ENCODE assay signal across 21 cellular contexts in genomic region chr11:71198141-71198822, GRCh38. TPM values are rescaled to one million over a fixed set of nuclear protein-coding genes. Genes with fewer than 3 reads are reported as not detected.
DNase-seq lines count a peak whose midpoint lies in the region; ATAC-seq, FAIRE-seq and TF ChIP-seq lines count a peak whose summit lies in the region.
"Had no signal": no experiment of that assay in that cellular context is flagged by ENCODE, and none has a peak within 500 bp of the region (broad histone marks: within the 10 kb centered on the region; RNA-seq: fewer than 3 reads in every experiment).

No MANE protein-coding gene starts in this region.

- H3K4me3 ChIP-seq in A549 (no peak overlapping the region), IMR-90 (ENCODE audit: insufficient read depth, low read depth, low read length) (no peak overlapping the region), kidney (ENCODE audit: low read length in 2 of 2) (no peak overlapping the region), osteoblast (ENCODE audit: insufficient read depth, low read length) (no peak overlapping the region)
- H3K4me3 ChIP-seq: GM23248, HAP-1, K562 had no signal

- 94% methylated on average over 14 of the region's 17 CpGs for WGBS in A549 (ENCODE audit: missing lambda C conversion rate)
- 76% methylated on average over 3 of the region's 17 CpGs; no CpG with 5 or more reads in 1 of the 2 experiments for WGBS in IMR-90 (ENCODE audit: extremely low coverage in 2 of 2, insufficient read length in 1 of 2), 2 experiments

- no peak overlapping the region for H4K8ac ChIP-seq in IMR-90 (ENCODE audit: low read depth in 2 of 2, low read length in 2 of 2)

- no peak overlapping the region for H3K23ac ChIP-seq in IMR-90 (ENCODE audit: low read depth, low read length)

- H2AK5ac ChIP-seq in IMR-90 (ENCODE audit: low read depth, low read length) = peak overlapping the region; percentile 12; the same call in 1 of the 2 replicates

- H3K14ac ChIP-seq in IMR-90 (replicated peaks; ENCODE audit: low read depth, low read length) = 0 out of 2 replicates have a peak overlapping the region, but pooled peaks have one; percentile 19

- H2BK5ac ChIP-seq in IMR-90 (ENCODE audit: low read depth, low read length, poor library complexity, severe bottlenecking) = no peak overlapping the region

- H3K79me2 ChIP-seq in osteoblast (ENCODE audit: insufficient read depth, low read length) = no peaks in the 10 kb centered on the region

- no peak for TF ChIP-seq RAD21 in A549 (conservative IDR thresholded peaks at IDR 0.05 in 1 of 2, IDR thresholded peaks at IDR 0.05 in 1 of 2)
- no peak for TF ChIP-seq RAD21 in IMR-90 (IDR thresholded peaks at IDR 0.05; ENCODE audit: low read length)

- no peak for FAIRE-seq in A549 (lab: Jason Lieb, UNC)
- no peak for FAIRE-seq in kidney (lab: Jason Lieb, UNC)
- no peak for FAIRE-seq in RCC 7860 (lab: Jason Lieb, UNC)
- FAIRE-seq: A204.1, D721Med, GM12892, GM18507, K562 had no signal

- no peak overlapping the region; the same call in 2 of the 3 replicates for H2BK15ac ChIP-seq in IMR-90 (ENCODE audit: low read depth, low read length)

- H3K9me1 ChIP-seq in IMR-90 (ENCODE audit: insufficient read depth, low read length) = no peaks in the 10 kb centered on the region

- H3K36me3 ChIP-seq in IMR-90 (ENCODE audit: control insufficient read depth, insufficient read depth, low read length) (peaks cover 7% of the 10 kb centered on the region; the same call in 1 of the 2 replicates), kidney (ENCODE audit: control insufficient read depth in 1 of 2, insufficient read depth in 2 of 2, low read length in 2 of 2) (no peaks in the 10 kb centered on the region), osteoblast (ENCODE audit: insufficient read depth, low read length) (no peaks in the 10 kb centered on the region)
- H3K36me3 ChIP-seq: HAP-1 had no signal

- intact Hi-C loops in IMR-90 (cut with micrococcal nuclease) = no loop called here
- intact Hi-C loops in kidney (cut with DNase I) = no loop called here

- dilution Hi-C loops in IMR-90 (cut with HindIII; ENCODE audit: low sequenced_read_pairs, unreplicated experiment) = no loop called here

- TF ChIP-seq EP300 in A549 (IDR thresholded peaks at IDR 0.05) = no peak

- POLR2A ChIA-PET in A549 (lab: Yijun Ruan, JAX) (no interaction called here), IMR-90 (lab: Charles Lee; ENCODE audit: unreplicated experiment) (no interaction called here)

- TF ChIP-seq CTCF in A549 (IDR thresholded peaks at IDR 0.05) (no peak), IMR-90 (conservative IDR thresholded peaks at IDR 0.05; ENCODE audit: low read depth, low read length) (no peak), kidney (IDR thresholded peaks at IDR 0.05; ENCODE audit: borderline replicate concordance, extremely low read depth, insufficient read depth) (no peak), osteoblast (IDR thresholded peaks at IDR 0.05; ENCODE audit: extremely low read depth, low read depth, low read length) (no peak)

- H2AK9ac ChIP-seq in IMR-90 (replicated peaks; ENCODE audit: low read depth, low read length, poor library complexity) = no peak overlapping the region

- no peak overlapping the region for H3K4ac ChIP-seq in IMR-90 (ENCODE audit: low read depth, low read length)

- H3K27ac ChIP-seq in A549 = peak overlapping the region in 1 of 2 experiments; percentile 72; a peak in 3 of 6 replicates
- H3K27ac ChIP-seq in IMR-90 (ENCODE audit: insufficient read depth, low read length) = no peak overlapping the region
- H3K27ac ChIP-seq in kidney (ENCODE audit: low read depth in 2 of 2, low read length in 2 of 2) = no peak overlapping the region
- H3K27ac ChIP-seq in osteoblast (ENCODE audit: low read depth, low read length) = no peak overlapping the region
- H3K27ac ChIP-seq: C4-2B, GM23248 had no signal

- H2BK120ac ChIP-seq in IMR-90 (ENCODE audit: low read depth, low read length) = no peak overlapping the region

- peaks cover 35% of the 10 kb centered on the region for H3K4me1 ChIP-seq in A549
- peaks cover 3% of the 10 kb centered on the region; the same call in 1 of the 2 replicates for H3K4me1 ChIP-seq in IMR-90 (ENCODE audit: control insufficient read depth, insufficient read depth, low read length)
- peaks cover 2 to 20% of the 10 kb centered on the region in 2 donors for H3K4me1 ChIP-seq in kidney (ENCODE audit: control insufficient read depth in 1 of 2, insufficient read depth in 1 of 2, low read depth in 1 of 2, low read length in 2 of 2)
- H3K4me1 ChIP-seq in osteoblast (ENCODE audit: insufficient read depth, low read length) = no peaks in the 10 kb centered on the region
- H3K4me1 ChIP-seq: HAP-1 had no signal

- TF ChIP-seq POLR2A in A549 (IDR thresholded peaks at IDR 0.05; ENCODE audit: low read length) (no peak), IMR-90 (IDR thresholded peaks at IDR 0.05; ENCODE audit: low read depth, low read length) (no peak)

- no peak for DNase-seq in A549 (ENCODE audit: low read depth in 1 of 2, low spot score in 1 of 2)
- DNase-seq in IMR-90 = no peak
- DNase-seq in kidney = peak; percentile 56
- peak; percentile 68 for DNase-seq in osteoblast (ENCODE audit: insufficient read length, low spot score, missing footprints)
- no peak for DNase-seq in RCC 7860 (ENCODE audit: low spot score)
- DNase-seq in HPDE6-E6E7 (ENCODE audit: extremely low spot score) = no peak
- DNase-seq in activated CD8-positive, alpha-beta memory T cell treated with anti-CD3 and anti-CD28 coated beads for 24 hours = no peak
- no peak for DNase-seq in NCI-H345 treated with DMSO at 0.1 percent for 48 hours (lab: John Stamatoyannopoulos, UW; ENCODE audit: unreplicated experiment)
- DNase-seq: AML-193; Caco-2; CD4-positive, alpha-beta T cell; GDM1 had no signal

- H3K27me3 ChIP-seq in IMR-90 (ENCODE audit: control insufficient read depth, insufficient read depth, low read length) (no peaks in the 10 kb centered on the region), osteoblast (ENCODE audit: insufficient read depth, low read length) (no peaks in the 10 kb centered on the region)

- BruUV-seq in IMR-90 (replicated peaks; lab: Mats Ljungman, UMichigan) = no TSS peak

- no peak overlapping the region for H3K9ac ChIP-seq in IMR-90 (ENCODE audit: low read depth, low read length)
- H3K9ac ChIP-seq in kidney (ENCODE audit: low read length in 2 of 2) = no peak overlapping the region
- H3K9ac ChIP-seq: GM23248 had no signal

- H2AFZ ChIP-seq in IMR-90 (replicated peaks; ENCODE audit: low read length, poor library complexity) (no peak overlapping the region), osteoblast (ENCODE audit: low read length) (no peak overlapping the region)
- H2AFZ ChIP-seq: GM23248 had no signal

- no peak overlapping the region for H3K18ac ChIP-seq in IMR-90 (ENCODE audit: low read depth, low read length)

- H3K56ac ChIP-seq in IMR-90 (ENCODE audit: extremely low read depth, insufficient read depth, low read length) = no peak overlapping the region

- H2BK20ac ChIP-seq in IMR-90 (ENCODE audit: low read depth, low read length) = no peak overlapping the region

- no peak for ATAC-seq in A549
- no peak for ATAC-seq in IMR-90 (ENCODE audit: low read depth)
- ATAC-seq: K562 had no signal

- H3K4me2 ChIP-seq in A549 (peak overlapping the region; percentile 38; the same call in 1 of the 3 replicates), IMR-90 (ENCODE audit: low read depth, low read length) (no peak overlapping the region), osteoblast (ENCODE audit: insufficient read depth, low read length) (no peak overlapping the region)

- no peaks in the 10 kb centered on the region; the same call in 1 of the 2 replicates for H4K20me1 ChIP-seq in IMR-90 (ENCODE audit: insufficient read depth, low read length)
- no peaks in the 10 kb centered on the region for H4K20me1 ChIP-seq in osteoblast (ENCODE audit: insufficient read depth, low read length)

- H3K79me1 ChIP-seq in IMR-90 (ENCODE audit: low read depth in 1 of 2, low read length in 2 of 2) = no peaks in the 10 kb centered on the region; a peak in 2 of 4 replicates

- H4K91ac ChIP-seq in IMR-90 (ENCODE audit: insufficient read depth, low read depth, low read length) = no peak overlapping the region

- in situ Hi-C loops in IMR-90 (cut with MboI; ENCODE audit: low sequenced_read_pairs) = no loop called here

- CTCF ChIA-PET in A549 (lab: Yijun Ruan, JAX) = interaction anchor here (1.2 kb wide), 1 partner anchor 54 kb away, joined by 3 read pairs; the partner anchor contains the start of gene SHANK2
- CTCF ChIA-PET in IMR-90 (lab: Yijun Ruan, JAX) = interaction anchor here (0.6 kb wide), 1 partner anchor 90 kb away, joined by 3 read pairs; no protein-coding TSS in a partner anchor

- H4K5ac ChIP-seq in IMR-90 (ENCODE audit: low read depth, low read length) = no peak overlapping the region

- no peaks in the 10 kb centered on the region for H3K9me3 ChIP-seq in A549
- H3K9me3 ChIP-seq in IMR-90 (ENCODE audit: control insufficient read depth, insufficient read depth, low read length) = no peaks in the 10 kb centered on the region
- H3K9me3 ChIP-seq in kidney (ENCODE audit: control insufficient read depth in 1 of 2, low read length in 2 of 2) = no peaks in the 10 kb centered on the region
- no peaks in the 10 kb centered on the region for H3K9me3 ChIP-seq in osteoblast (ENCODE audit: low read depth, low read length)
- H3K9me3 ChIP-seq: Caco-2 had no signal

TF ChIP-seq in A549, 52 proteins besides CTCF, POLR2A, EP300 and RAD21 (continues in another document):
- TF ChIP-seq HOXB13 (CRISPR knock-in tag; IDR thresholded peaks at IDR 0.05; ENCODE audit: low read depth) = no peak

TF ChIP-seq in IMR-90, 13 proteins besides CTCF, POLR2A, EP300 and RAD21 (continues in another document):
- TF ChIP-seq ELK1 (IDR thresholded peaks at IDR 0.05; ENCODE audit: borderline replicate concordance, low read depth, low read length) = no peak

RNA-seq across cellular contexts. Expression of gene SHANK2, which starts 54.1 kb away (rescaled TPM):
- 7.6 and 15.6 TPM in 2 replicates for polyA plus RNA-seq in A549 (2011; rRNA removed)
- 5.3 and 7.5 TPM in 2 replicates for polyA plus RNA-seq in A549 (2012; cell fraction: cytosol; rRNA removed)
- polyA plus RNA-seq in A549 (2012; cell fraction: nucleus; rRNA removed) = 21.6 and 25.7 TPM in 2 replicates
- 4.7 to 6.7 TPM (median 5.3 TPM) in 3 replicates for polyA plus RNA-seq in A549 (2017; fragmentation: RNase III; extraction: RNeasy Plus Mini Kit Qiagen cat#74134 plus additional on column Dnase treatment)
- 35.9 and 36.4 TPM in 2 replicates for polyA minus RNA-seq in A549 (2011; rRNA and poly(A)+ RNA removed)
- 0.83 and 1.6 TPM in 2 replicates for total RNA-seq in IMR-90 (2012; rRNA removed)
- polyA plus RNA-seq in IMR-90 (2012; rRNA removed) = 2.2 and 2.8 TPM in 2 replicates
- polyA plus RNA-seq in IMR-90 (2012; cell fraction: cytosol; rRNA removed) = 0.53 and 1.1 TPM in 2 replicates
- polyA plus RNA-seq in IMR-90 (2012; cell fraction: nucleus; rRNA removed; ENCODE audit: low replicate concordance) = 7.0 and 7.7 TPM in 2 replicates
- 57.8 TPM for total RNA-seq in kidney
- polyA plus RNA-seq in kidney (ENCODE audit: insufficient read depth, low read depth, low replicate concordance) = 4.0 TPM
- total RNA-seq in osteoblast = 2.5 and 3.5 TPM in 2 replicates
- total RNA-seq: CD4-positive, alpha-beta T cell; H4 had no signal

Comparison
In these comparisons a context has a peak if more than half of its experiments do, and no peak if none do; other contexts are left out.
1. DNase-seq: peak in kidney (single experiment) and osteoblast (single experiment); none in A549 (0 of 2), IMR-90 (single experiment), RCC 7860 (single experiment), HPDE6-E6E7 (single experiment), activated CD8-positive, alpha-beta memory T cell treated with anti-CD3 and anti-CD28 coated beads for 24 hours (single experiment) and NCI-H345 treated with DMSO at 0.1 percent for 48 hours (single experiment).
2. RNA of gene SHANK2, which starts 54.1 kb away (total RNA-seq): 57.8 TPM in kidney (single experiment); 2.5 to 3.5 TPM in osteoblast and 0.83 to 1.6 TPM in IMR-90; every median in the first group is over 10 times any median in the second.